In genomic region chr9:77991191-77991590, GRCh38 we compare ENCODE assay signal across 18 cellular contexts. TPM values are rescaled to one million over a fixed set of nuclear protein-coding genes. Genes with fewer than 3 reads are reported as not detected.
DNase-seq lines count a peak whose midpoint lies in the region; ATAC-seq and TF ChIP-seq lines count a peak whose summit lies in the region.
"Had no signal": no experiment of that assay in that cellular context is flagged by ENCODE, and none has a peak within 500 bp of the region (broad histone marks: within the 10 kb centered on the region; RNA-seq: fewer than 3 reads in every experiment).

No MANE protein-coding gene starts in this region.

- intact Hi-C loops in heart right ventricle (cut with DNase I): loop anchor here in 1 of 10 donors (10.0 kb wide), 1 partner anchor 1856 kb away; no protein-coding TSS in a partner anchor

- no peaks in the 10 kb centered on the region for H3K27me3 ChIP-seq in BLaER1 treated with 17β-estradiol and CSF1 and Interleukin-3, amounts not matched to agents 10 nM and 100 nM
- no peaks in the 10 kb centered on the region for H3K27me3 ChIP-seq in neutrophil
- H3K27me3 ChIP-seq in heart right ventricle: no peaks in the 10 kb centered on the region
- H3K27me3 ChIP-seq: BE2C had no signal

- peaks cover 0 to 98% (median 36%) of the 10 kb centered on the region in 11 experiments; a peak in 15 of 22 replicates for H4K20me1 ChIP-seq in BLaER1 treated with 17β-estradiol and CSF1 and Interleukin-3, amounts not matched to agents 10 nM and 100 nM

- H3K4me2 ChIP-seq in BLaER1 treated with 17β-estradiol and CSF1 and Interleukin-3, amounts not matched to agents 10 nM and 100 nM: peak overlapping the region in 8 of 11 experiments; percentile 6 to 51 (median 22); a peak in 12 of 22 replicates
- H3K4me2 ChIP-seq: A549 had no signal

- DNase-seq in AG10803 (ENCODE audit: low read depth): peak; percentile 29
- DNase-seq in EH (ENCODE audit: low read depth): peak; percentile 51
- no peak for DNase-seq in heart right ventricle
- DNase-seq: BE2C; C1 segment of cervical spinal cord; Caco-2; Calu3; CD4-positive, alpha-beta T cell; CD8-positive, alpha-beta T cell; DMS79 treated with DMSO at 0.1 percent for 48 hours; EL; GDM1 had no signal

- H3K4me1 ChIP-seq in BLaER1 treated with 17β-estradiol and CSF1 and Interleukin-3, amounts not matched to agents 10 nM and 100 nM: peaks cover 2 to 46% (median 10%) of the 10 kb centered on the region in 10 experiments; a peak in 17 of 20 replicates
- peaks cover 46 to 67% of the 10 kb centered on the region in 2 experiments for H3K4me1 ChIP-seq in neutrophil (ENCODE audit: control insufficient read depth in 1 of 2, insufficient read depth in 1 of 2, low read depth in 1 of 2, low read length in 1 of 2)
- H3K4me1 ChIP-seq in heart right ventricle: peaks cover 0 to 50% (median 19%) of the 10 kb centered on the region in 9 donors
- H3K4me1 ChIP-seq: Caco-2 had no signal

- H3K9me3 ChIP-seq in BLaER1 treated with 17β-estradiol and CSF1 and Interleukin-3, amounts not matched to agents 10 nM and 100 nM (replicated peaks in 1 of 11): peaks cover 0 to 13% (median 3%) of the 10 kb centered on the region in 11 experiments; a peak in 4 of 22 replicates
- H3K9me3 ChIP-seq in neutrophil: no peaks in the 10 kb centered on the region
- no peaks in the 10 kb centered on the region for H3K9me3 ChIP-seq in heart right ventricle
- H3K9me3 ChIP-seq: A549, BE2C, Caco-2 had no signal

- TF ChIP-seq CTCF in AG10803 (conservative IDR thresholded peaks at IDR 0.05; ENCODE audit: low read length): no peak
- TF ChIP-seq CTCF in neutrophil (IDR thresholded peaks at IDR 0.05): no peak
- TF ChIP-seq CTCF in heart right ventricle (IDR thresholded peaks at IDR 0.05): no peak

- H3K4me3 ChIP-seq in AG10803 (ENCODE audit: low read length) (no peak overlapping the region), neutrophil (ENCODE audit: low read depth in 1 of 2, low read length in 1 of 2) (no peak overlapping the region), heart right ventricle (no peak overlapping the region)
- no peak overlapping the region for H3K4me3 ChIP-seq in BLaER1 treated with 17β-estradiol and CSF1 and Interleukin-3, amounts not matched to agents 10 nM and 100 nM
- H3K4me3 ChIP-seq: A549 had no signal

- peaks cover 0 to 59% (median 14%) of the 10 kb centered on the region in 11 experiments; a peak in 13 of 22 replicates for H3K36me3 ChIP-seq in BLaER1 treated with 17β-estradiol and CSF1 and Interleukin-3, amounts not matched to agents 10 nM and 100 nM
- H3K36me3 ChIP-seq in neutrophil (no peaks in the 10 kb centered on the region), heart right ventricle (peaks cover 0 to 5% (median 0%) of the 10 kb centered on the region in 9 donors)

- whole genome bisulfite sequencing in heart right ventricle, 2 donors: 78 to 93% methylated on average over 5 of the region's 5 CpGs

- H3K27ac ChIP-seq in BLaER1 treated with 17β-estradiol and CSF1 and Interleukin-3, amounts not matched to agents 10 nM and 100 nM: no peak overlapping the region
- H3K27ac ChIP-seq in neutrophil (peak overlapping the region; percentile 46), heart right ventricle (no peak overlapping the region)
- H3K27ac ChIP-seq: 22Rv1, A549 had no signal

- ATAC-seq in GM21360 (IDR thresholded peaks at IDR 0.05; ENCODE audit: unreplicated experiment): no peak
- no peak for ATAC-seq in heart right ventricle
- no peak for ATAC-seq in GM19395 (IDR thresholded peaks at IDR 0.05; ENCODE audit: unreplicated experiment)
- ATAC-seq: A549; CD8-positive, alpha-beta T cell had no signal

- H3K9ac ChIP-seq in BLaER1 treated with 17β-estradiol and CSF1 and Interleukin-3, amounts not matched to agents 10 nM and 100 nM: no peak overlapping the region

RNA-seq across cellular contexts. Expression of gene GNAQ, which starts 40.4 kb away (rescaled TPM):
- 10 to 100 TPM in 9 of 10 donors, 1 to 10 TPM in 1; 6.9 to 19.8 (median 13.8) TPM for total RNA-seq in heart right ventricle
- polyA plus RNA-seq in heart right ventricle: 10 to 100 TPM in 1 of 2 donors, 1 to 10 TPM in 1; 5.4 to 10.6 TPM

Comparison
In these comparisons a context has a peak if more than half of its experiments do, and no peak if none do; other contexts are left out.
1. DNase-seq: peak in AG10803 (single experiment) and EH (single experiment); none in heart right ventricle (0 of 2).